In genomic region chr1:234960722-234961467, GRCh38 we compare ENCODE assay signal across 8 cellular contexts.
A peak's percentile ranks its signal among the peaks of the same experiment; 100 is the strongest.
DNase-seq lines count a peak whose midpoint lies in the region; TF ChIP-seq lines count a peak whose summit lies in the region.

No MANE protein-coding gene starts in this region.

- no peaks in the 10 kb centered on the region for H3K27me3 ChIP-seq in CD8-positive, alpha-beta memory T cell (ENCODE audit: insufficient read depth, low read length, poor library complexity, severe bottlenecking)
- H3K27me3 ChIP-seq in colonic mucosa (no peaks in the 10 kb centered on the region), H7 (ENCODE audit: control insufficient read depth, insufficient read depth, low read length) (no peaks in the 10 kb centered on the region)

- peaks cover 0 to 3% (median 0%) of the 10 kb centered on the region in 5 donors for H3K9me3 Mint-ChIP-seq in CD8-positive, alpha-beta memory T cell
- H3K9me3 Mint-ChIP-seq in neural crest cell: no peaks in the 10 kb centered on the region

- POLR2A ChIA-PET in CD8-positive, alpha-beta memory T cell (lab: Charles Lee): no interaction called here

- H3K9ac ChIP-seq in colonic mucosa (ENCODE audit: low read depth in 2 of 2, low read length in 2 of 2): peak overlapping the region; percentile 8 to 100

- TF ChIP-seq CTCF in colonic mucosa (IDR thresholded peaks at IDR 0.05) (no peak), neural crest cell (conservative IDR thresholded peaks at IDR 0.05) (no peak)

- no peak overlapping the region for H3K4me3 ChIP-seq in CD8-positive, alpha-beta memory T cell (ENCODE audit: low read length)
- H3K4me3 ChIP-seq in colonic mucosa (no peak overlapping the region), H7 (ENCODE audit: insufficient read depth, low read depth, low read length) (no peak overlapping the region)

- H3K4me1 Mint-ChIP-seq in CD8-positive, alpha-beta memory T cell: peaks cover 59 to 64% (median 60%) of the 10 kb centered on the region in 3 donors
- H3K4me1 Mint-ChIP-seq in neural crest cell: peaks cover 56% of the 10 kb centered on the region

- CTCF ChIA-PET in CD8-positive, alpha-beta memory T cell (lab: Charles Lee): interaction anchor here (4.6 kb wide), 1 partner anchor 123 kb away, joined by 12 read pairs; no protein-coding TSS in a partner anchor

- H3K27me3 Mint-ChIP-seq in CD8-positive, alpha-beta memory T cell: no peaks in the 10 kb centered on the region
- H3K27me3 Mint-ChIP-seq in neural crest cell (ENCODE audit: low read depth): no peaks in the 10 kb centered on the region

- H3K4me1 ChIP-seq in CD8-positive, alpha-beta memory T cell (ENCODE audit: insufficient read depth, low read length): peaks cover 57% of the 10 kb centered on the region
- H3K4me1 ChIP-seq in colonic mucosa: peaks cover 48% of the 10 kb centered on the region

- H3K4me3 Mint-ChIP-seq in CD8-positive, alpha-beta memory T cell: no peak overlapping the region
- peak overlapping the region; percentile 8 for H3K4me3 Mint-ChIP-seq in neural crest cell

- no peak for DNase-seq in CD8-positive, alpha-beta memory T cell
- peak; percentile 30 for DNase-seq in MV-4-11 (lab: John Stamatoyannopoulos, UW)
- peak; percentile 85 for DNase-seq in colonic mucosa
- no peak for DNase-seq in neural crest cell (ENCODE audit: low read depth, low spot score)
- no peak for DNase-seq in H7
- DNase-seq in germinal center (ENCODE audit: low spot score): no peak
- no peak for DNase-seq in amygdala (lab: John Stamatoyannopoulos, UW)
- DNase-seq in NCI-H2171 (lab: John Stamatoyannopoulos, UW): no peak

- intact Hi-C loops in colonic mucosa (cut with DNase I): loop anchor here (5.0 kb wide), 2 partner anchors 121 to 359 kb away; no protein-coding TSS in a partner anchor

- peaks cover 0 to 3% (median 0%) of the 10 kb centered on the region in 3 donors for H3K36me3 Mint-ChIP-seq in CD8-positive, alpha-beta memory T cell
- H3K36me3 Mint-ChIP-seq in neural crest cell (ENCODE audit: low read depth): no peaks in the 10 kb centered on the region

- H3K36me3 ChIP-seq in CD8-positive, alpha-beta memory T cell (ENCODE audit: insufficient read depth, low read length): no peaks in the 10 kb centered on the region
- H3K36me3 ChIP-seq in colonic mucosa (no peaks in the 10 kb centered on the region), H7 (replicated peaks; ENCODE audit: control insufficient read depth, insufficient read depth, low read length) (no peaks in the 10 kb centered on the region)

- no peaks in the 10 kb centered on the region for H3K9me3 ChIP-seq in CD8-positive, alpha-beta memory T cell (ENCODE audit: low read length)
- H3K9me3 ChIP-seq in colonic mucosa: no peaks in the 10 kb centered on the region

- H3K27ac Mint-ChIP-seq in CD8-positive, alpha-beta memory T cell: peak overlapping the region; percentile 51 to 98 (median 89)
- no peak overlapping the region for H3K27ac Mint-ChIP-seq in neural crest cell (ENCODE audit: unreplicated experiment)

- H3K27ac ChIP-seq in CD8-positive, alpha-beta memory T cell (ENCODE audit: low read depth, low read length): no peak overlapping the region
- H3K27ac ChIP-seq in colonic mucosa: peak overlapping the region; percentile 98

Comparison
In these comparisons a context has a peak if more than half of its experiments do, and no peak if none do; other contexts are left out.
1. DNase-seq: peak in MV-4-11 (single experiment) and colonic mucosa (single experiment); none in CD8-positive, alpha-beta memory T cell (0 of 5), neural crest cell (single experiment), H7 (single experiment), germinal center (single experiment), amygdala (0 of 56) and NCI-H2171 (single experiment).